Comparison of ENCODE assay signal across 1 cellular context in the genomic region with DNA sequence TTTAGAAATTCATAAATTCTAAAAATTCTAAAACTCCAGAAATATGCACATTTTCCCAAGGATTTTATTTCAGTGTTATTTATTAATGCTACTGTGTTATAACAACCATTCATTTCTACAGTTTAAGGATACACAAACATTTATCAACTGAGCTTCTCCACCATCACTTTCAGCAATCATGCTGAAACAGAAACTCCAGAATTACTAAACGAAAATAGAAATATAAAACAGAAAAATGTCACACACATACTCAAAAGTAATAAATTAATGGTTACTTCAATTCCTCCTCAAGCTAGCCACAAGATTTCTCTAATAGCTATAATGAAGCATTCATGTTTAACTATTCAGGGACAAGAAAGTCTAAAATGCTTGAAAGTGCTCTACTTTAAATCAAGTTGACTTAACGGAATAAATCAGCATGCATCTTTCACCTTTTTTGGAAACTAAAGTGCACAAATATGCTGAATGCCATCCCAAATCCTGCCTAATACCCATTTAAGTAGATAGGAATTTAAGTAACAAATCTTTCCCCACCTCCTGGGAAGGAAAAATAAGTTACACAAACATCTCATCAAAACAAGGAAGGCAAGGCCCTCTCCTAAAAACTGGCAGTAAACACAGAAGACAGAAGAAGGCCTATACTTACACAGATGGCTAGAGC.
TF ChIP-seq lines count a peak whose summit lies in the region.

No MANE protein-coding gene starts in this region.

TF ChIP-seq in GM12878, 131 proteins besides CTCF, POLR2A, EP300 and RAD21 (continued from another document):
- TF ChIP-seq NBN (IDR thresholded peaks at IDR 0.05) = 0 out of 2 replicates have a peak, but pooled peaks have one; percentile 23
- 0 out of 2 replicates have a peak, but pooled peaks have one; percentile 17 for TF ChIP-seq SMARCA5 (IDR thresholded peaks at IDR 0.05)
- TF ChIP-seq ZNF24 (IDR thresholded peaks at IDR 0.05) = 0 out of 2 replicates have a peak, but pooled peaks have one; percentile 53
